Comparison of ENCODE assay signal across 19 cellular contexts in genomic region chr10:11661441-11661840, GRCh38.
"Had no signal": no experiment of that assay in that cellular context is flagged by ENCODE, and none has a peak within 500 bp of the region (broad histone marks: within the 10 kb centered on the region; RNA-seq: fewer than 3 reads in every experiment).

No MANE protein-coding gene starts in this region.

- H3K27me3 ChIP-seq: body of pancreas, hepatocyte, testis, upper lobe of left lung had no signal

- H2AFZ ChIP-seq: hepatocyte had no signal

- H3K4me3 Mint-ChIP-seq: activated naive CD8-positive, alpha-beta T cell; effector memory CD8-positive, alpha-beta T cell; natural killer cell treated with Interleukin-12 subunit alpha and Interleukin-12 subunit beta and Interleukin-15 and Interleukin-18, amount 100 ng/mL, for 72 hours; T-helper 17 cell had no signal

- H3K4me2 ChIP-seq: hepatocyte had no signal

- H3K79me2 ChIP-seq: hepatocyte had no signal

- H3K4me1 ChIP-seq: body of pancreas, stomach, testis, upper lobe of left lung had no signal

- H3K9me3 ChIP-seq: body of pancreas, stomach, testis, upper lobe of left lung had no signal

- H3K36me3 Mint-ChIP-seq: natural killer cell treated with Interleukin-12 subunit alpha and Interleukin-12 subunit beta and Interleukin-15 and Interleukin-18, amount 100 ng/mL, for 72 hours had no signal

- ATAC-seq: body of pancreas; effector memory CD8-positive, alpha-beta T cell; left cardiac atrium; natural killer cell treated with Interleukin-12 subunit alpha and Interleukin-12 subunit beta and Interleukin-15 and Interleukin-18, amount 100 ng/mL, for 72 hours; T-helper 17 cell had no signal

- H3K27ac ChIP-seq: body of pancreas, hepatocyte, stomach, testis, upper lobe of left lung, VCaP had no signal

- H3K9me3 Mint-ChIP-seq: effector memory CD8-positive, alpha-beta T cell; natural killer cell treated with Interleukin-12 subunit alpha and Interleukin-12 subunit beta and Interleukin-15 and Interleukin-18, amount 100 ng/mL, for 72 hours had no signal

- H3K27ac Mint-ChIP-seq: activated naive CD8-positive, alpha-beta T cell had no signal

- H3K27me3 Mint-ChIP-seq: activated naive CD8-positive, alpha-beta T cell had no signal

- H3K4me3 ChIP-seq: body of pancreas, hepatocyte, stomach, testis, upper lobe of left lung had no signal

- DNase-seq: activated CD4-positive, alpha-beta T cell treated with anti-CD3 and anti-CD28 coated beads, Interleukin-2, amount 50 U/mL, for 4 hours; amygdala; body of pancreas; caudate nucleus; effector memory CD8-positive, alpha-beta T cell; foreskin fibroblast; left cardiac atrium; mesendoderm; nucleus accumbens; stimulated activated CD4-positive, alpha-beta T cell treated with anti-CD3 and anti-CD28 coated beads, Interleukin-15, amount 100 ng/mL, for 24 hours; stimulated activated CD4-positive, alpha-beta T cell treated with anti-CD3 and anti-CD28 coated beads, Interleukin-2, amount 100 ng/mL, for 48 hours; stomach; T-helper 17 cell; testis; upper lobe of left lung had no signal

- H3K36me3 ChIP-seq: stomach, upper lobe of left lung had no signal
